In the genomic region with DNA sequence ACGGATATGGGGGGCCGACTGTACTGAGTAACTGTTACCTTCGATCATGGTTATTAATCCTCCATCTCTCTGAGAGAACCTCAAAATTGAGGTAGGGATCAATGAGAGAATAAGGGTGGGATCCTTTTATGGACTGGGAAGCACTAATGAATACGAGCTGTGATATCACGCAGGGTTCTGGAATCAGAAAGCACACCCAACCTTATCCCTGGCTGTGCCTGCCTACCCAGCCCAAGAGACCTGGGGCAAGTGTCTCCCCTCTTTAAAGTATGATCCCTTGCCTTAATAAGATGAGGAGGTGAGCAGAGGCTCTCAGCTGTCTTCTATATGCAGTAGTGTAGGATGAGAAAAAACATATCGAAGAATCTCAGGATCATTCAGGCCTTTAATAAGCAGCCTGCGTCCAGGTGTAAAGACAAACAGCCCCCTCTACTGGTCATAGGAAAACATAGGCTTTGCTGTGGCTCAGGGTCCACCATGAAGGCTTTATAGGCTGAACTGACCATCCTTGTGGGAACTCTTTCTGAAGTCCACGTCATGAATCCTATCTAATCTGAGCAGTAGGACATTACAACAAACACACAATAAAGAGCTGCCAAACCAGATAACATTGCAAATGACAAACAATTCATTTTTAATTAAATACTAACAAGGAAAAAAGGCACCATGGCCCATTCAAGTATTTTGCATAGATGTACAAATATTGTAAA, we compare ENCODE assay signal across 9 cellular contexts. TPM values are rescaled to one million over a fixed set of nuclear protein-coding genes. Genes with fewer than 3 reads are reported as not detected.
DNase-seq lines count a peak whose midpoint lies in the region; ATAC-seq, FAIRE-seq and TF ChIP-seq lines count a peak whose summit lies in the region.
"Had no signal": no experiment of that assay in that cellular context is flagged by ENCODE, and none has a peak within 500 bp of the region (broad histone marks: within the 10 kb centered on the region; RNA-seq: fewer than 3 reads in every experiment).

No MANE protein-coding gene starts in this region.

- H3K79me2 ChIP-seq in OCI-LY7 (ENCODE audit: insufficient read depth, low read depth, low read length) (no peaks in the 10 kb centered on the region), keratinocyte (ENCODE audit: control insufficient read depth, insufficient read depth, low read length) (no peaks in the 10 kb centered on the region)

- no peaks in the 10 kb centered on the region for H3K9me1 ChIP-seq in keratinocyte (ENCODE audit: control insufficient read depth, extremely low read depth, insufficient read depth, low read length)

- peaks cover 6% of the 10 kb centered on the region for H3K4me1 ChIP-seq in HUES48 (ENCODE audit: control insufficient read depth, insufficient read depth, low read length)
- H3K4me1 ChIP-seq in OCI-LY7 (ENCODE audit: insufficient read depth, low read length, poor library complexity, severe bottlenecking) = peaks cover 21% of the 10 kb centered on the region
- H3K4me1 ChIP-seq in keratinocyte (ENCODE audit: control insufficient read depth, extremely low read depth, insufficient read depth, low read length) = no peaks in the 10 kb centered on the region

- no peak overlapping the region for H3K4me3 ChIP-seq in AG04450 (ENCODE audit: low read depth, low read length)
- H3K4me3 ChIP-seq in HUES48 (ENCODE audit: low read depth, low read length) = no peak overlapping the region
- H3K4me3 ChIP-seq in OCI-LY7 (ENCODE audit: low read depth, low read length, poor library complexity, severe bottlenecking) = no peak overlapping the region
- H3K4me3 ChIP-seq in keratinocyte (ENCODE audit: control insufficient read depth in 2 of 3, extremely low read depth in 1 of 3, insufficient read depth in 2 of 3, low read depth in 1 of 3, low read length in 3 of 3) = no peak overlapping the region

- ATAC-seq in stimulated activated naive CD8-positive, alpha-beta T cell treated with anti-CD3 and anti-CD28 coated beads, Interleukin-15, amount 100 ng/mL, for 72 hours = peak; percentile 70
- no peak for ATAC-seq in GM18861 (IDR thresholded peaks at IDR 0.05; ENCODE audit: unreplicated experiment)

- H3K27me3 Mint-ChIP-seq in MCF 10A (ENCODE audit: insufficient read depth, unreplicated experiment) = no peaks in the 10 kb centered on the region
- H3K27me3 Mint-ChIP-seq in stimulated activated naive CD8-positive, alpha-beta T cell treated with anti-CD3 and anti-CD28 coated beads, Interleukin-15, amount 100 ng/mL, for 72 hours = peaks cover 10% of the 10 kb centered on the region

- no peak overlapping the region for H3K4me2 ChIP-seq in OCI-LY7 (ENCODE audit: low read length)
- no peak overlapping the region for H3K4me2 ChIP-seq in keratinocyte (ENCODE audit: control insufficient read depth, extremely low read depth, insufficient read depth, low read depth, low read length)

- BruUV-seq in OCI-LY7 (replicated peaks; lab: Mats Ljungman, UMichigan) = no TSS peak
- no TSS peak for BruUV-seq in MCF 10A (replicated peaks; lab: Mats Ljungman, UMichigan)

- H3K4me1 Mint-ChIP-seq in MCF 10A (ENCODE audit: insufficient read depth, unreplicated experiment) = no peaks in the 10 kb centered on the region
- peaks cover 6% of the 10 kb centered on the region for H3K4me1 Mint-ChIP-seq in stimulated activated naive CD8-positive, alpha-beta T cell treated with anti-CD3 and anti-CD28 coated beads, Interleukin-15, amount 100 ng/mL, for 72 hours

- H4K20me1 ChIP-seq in OCI-LY7 (ENCODE audit: insufficient read depth, low read length) = no peaks in the 10 kb centered on the region
- no peaks in the 10 kb centered on the region for H4K20me1 ChIP-seq in keratinocyte (ENCODE audit: control insufficient read depth, extremely low read depth, insufficient read depth, low read length)

- H3K36me3 ChIP-seq in HUES48 (ENCODE audit: control insufficient read depth, insufficient read depth, low read length) (no peaks in the 10 kb centered on the region), OCI-LY7 (ENCODE audit: insufficient read depth, low read length) (peaks cover 8% of the 10 kb centered on the region), keratinocyte (ENCODE audit: control insufficient read depth in 2 of 2, extremely low read depth in 1 of 2, insufficient read depth in 2 of 2, low read length in 2 of 2) (peaks cover 16 to 29% of the 10 kb centered on the region in 2 experiments)

- H3K9me2 ChIP-seq in OCI-LY7 (ENCODE audit: insufficient read depth, low read length) = no peaks in the 10 kb centered on the region

- DNase-seq in AG04450 (ENCODE audit: low read depth, low spot score) = peak; percentile 37
- peak; percentile 79 for DNase-seq in OCI-LY7 (ENCODE audit: low spot score)
- peak; percentile 93 for DNase-seq in MCF 10A (ENCODE audit: unreplicated experiment)
- DNase-seq in keratinocyte (ENCODE audit: low read depth, low spot score) = no peak
- peak; percentile 35 to 38 for DNase-seq in stimulated activated naive CD8-positive, alpha-beta T cell treated with anti-CD3 and anti-CD28 coated beads, Interleukin-15, amount 100 ng/mL, for 72 hours

- H3K27me3 ChIP-seq in AG04450 (ENCODE audit: control insufficient read depth, insufficient read depth, low read length) (no peaks in the 10 kb centered on the region), HUES48 (ENCODE audit: control insufficient read depth, insufficient read depth, low read length) (no peaks in the 10 kb centered on the region), keratinocyte (ENCODE audit: control insufficient read depth, extremely low read depth, insufficient read depth, low read length) (no peaks in the 10 kb centered on the region)

- H3K27ac ChIP-seq in AG04450 (ENCODE audit: low read depth, low read length) = no peak overlapping the region
- H3K27ac ChIP-seq in HUES48 (ENCODE audit: low read depth, low read length) = peak overlapping the region; percentile 15
- no peak overlapping the region for H3K27ac ChIP-seq in OCI-LY7 (ENCODE audit: low read depth, low read length, poor library complexity, severe bottlenecking)
- H3K27ac ChIP-seq in keratinocyte (ENCODE audit: control insufficient read depth, insufficient read depth, low read length) = no peak overlapping the region

- no peaks in the 10 kb centered on the region for H3K9me3 Mint-ChIP-seq in MCF 10A (ENCODE audit: unreplicated experiment)
- H3K9me3 Mint-ChIP-seq in stimulated activated naive CD8-positive, alpha-beta T cell treated with anti-CD3 and anti-CD28 coated beads, Interleukin-15, amount 100 ng/mL, for 72 hours = no peaks in the 10 kb centered on the region
- H3K9me3 Mint-ChIP-seq: naive thymus-derived CD8-positive, alpha-beta T cell had no signal

- intact Hi-C loops in OCI-LY7 (cut with micrococcal nuclease; ENCODE audit: unreplicated experiment) (loop anchor here (2.0 kb wide), 1 partner anchor 242 kb away; no protein-coding TSS in a partner anchor), MCF 10A (cut with micrococcal nuclease) (loop anchor here (1.0 kb wide), 7 partner anchors 46 to 328 kb away; a partner anchor contains a TSS)

- CTCF ChIA-PET in AG04450 (lab: Charles Lee) = interaction anchor here (0.5 to 7.0 kb wide), 57 partner anchors 8 to 1282 kb away, joined by 3 to 53 read pairs (median 5); a partner anchor contains a TSS
- CTCF ChIA-PET in OCI-LY7 (lab: Charles Lee; ENCODE audit: unreplicated experiment) = interaction anchor here (1.0 kb wide), 1 partner anchor 10 kb away, joined by 3 read pairs; no protein-coding TSS in a partner anchor
- CTCF ChIA-PET in MCF 10A (lab: Yijun Ruan, JAX) = interaction anchor here (0.5 to 28.1 kb wide), 64 partner anchors 8 to 1889 kb away, joined by 3 to 642 read pairs (median 6); a partner anchor contains a TSS

- POLR2A ChIA-PET in AG04450 (lab: Yijun Ruan, JAX) (interaction anchor here (0.7 kb wide), 1 partner anchor 254 kb away, joined by 6 read pairs; a partner anchor contains a TSS), OCI-LY7 (lab: Charles Lee) (interaction anchor here (0.6 to 2.4 kb wide), 2 partner anchors 44 to 111 kb away, joined by 5 to 7 read pairs; no protein-coding TSS in a partner anchor), MCF 10A (lab: Yijun Ruan, JAX) (interaction anchor here (2.8 kb wide), 1 partner anchor 45 kb away, joined by 10 read pairs; no protein-coding TSS in a partner anchor)

- peak; percentile 86 for FAIRE-seq in keratinocyte (lab: Jason Lieb, UNC)

- no peak overlapping the region for H3K4me3 Mint-ChIP-seq in MCF 10A (ENCODE audit: unreplicated experiment)
- H3K4me3 Mint-ChIP-seq in stimulated activated naive CD8-positive, alpha-beta T cell treated with anti-CD3 and anti-CD28 coated beads, Interleukin-15, amount 100 ng/mL, for 72 hours = no peak overlapping the region
- H3K4me3 Mint-ChIP-seq: naive thymus-derived CD8-positive, alpha-beta T cell had no signal

- dilution Hi-C loops in keratinocyte (cut with MboI; ENCODE audit: extremely low pct_ligation_motif_present, low sequenced_read_pairs) = no loop called here

- no peak overlapping the region for H3K27ac Mint-ChIP-seq in MCF 10A (ENCODE audit: low read depth, unreplicated experiment)
- H3K27ac Mint-ChIP-seq in stimulated activated naive CD8-positive, alpha-beta T cell treated with anti-CD3 and anti-CD28 coated beads, Interleukin-15, amount 100 ng/mL, for 72 hours = no peak overlapping the region

- H3K9me3 ChIP-seq in AG04450 (ENCODE audit: control insufficient read depth, insufficient read depth, low read length) (no peaks in the 10 kb centered on the region), HUES48 (ENCODE audit: control insufficient read depth, insufficient read depth, low read length) (no peaks in the 10 kb centered on the region), OCI-LY7 (ENCODE audit: low read length) (no peaks in the 10 kb centered on the region), keratinocyte (ENCODE audit: control insufficient read depth, low read depth, low read length) (no peaks in the 10 kb centered on the region)

- H2AFZ ChIP-seq in OCI-LY7 (ENCODE audit: low read length) (no peak overlapping the region), keratinocyte (ENCODE audit: control insufficient read depth, low read length) (no peak overlapping the region)

- H3K9ac ChIP-seq in HUES48 (ENCODE audit: low read depth, low read length) = no peak overlapping the region
- no peak overlapping the region for H3K9ac ChIP-seq in keratinocyte (ENCODE audit: control insufficient read depth, extremely low read depth, insufficient read depth, low read length)

- H3K36me3 Mint-ChIP-seq in MCF 10A (ENCODE audit: insufficient read depth, unreplicated experiment) = no peaks in the 10 kb centered on the region
- H3K36me3 Mint-ChIP-seq: naive thymus-derived CD8-positive, alpha-beta T cell had no signal

- peak; percentile 84 for TF ChIP-seq CTCF in AG04450 (IDR thresholded peaks at IDR 0.05; ENCODE audit: low read depth, low read length)
- peak; percentile 77 for TF ChIP-seq CTCF in GM12872 (IDR thresholded peaks at IDR 0.05; ENCODE audit: insufficient read depth, low read depth, low read length)
- peak; percentile 91 for TF ChIP-seq CTCF in OCI-LY7 (conservative IDR thresholded peaks at IDR 0.05; ENCODE audit: low read length)
- peak; percentile 97 for TF ChIP-seq CTCF in MCF 10A (IDR thresholded peaks at IDR 0.05; ENCODE audit: unreplicated experiment)
- TF ChIP-seq CTCF in keratinocyte (optimal IDR thresholded peaks at IDR 0.05 in 1 of 3, IDR thresholded peaks at IDR 0.05 in 1 of 3, conservative IDR thresholded peaks at IDR 0.05 in 1 of 3; ENCODE audit: extremely low read depth in 1 of 3, insufficient read depth in 2 of 3, low read length in 3 of 3) = peak; percentile 77 to 82 (median 80)

RNA-seq across cellular contexts. Expression of a gene that starts 16.8 kb away (rescaled TPM):
- 0.20 and 0.32 TPM in 2 replicates for polyA plus RNA-seq in AG04450 (2011; rRNA removed)
- 0.56 and 0.78 TPM in 2 replicates for polyA minus RNA-seq in AG04450 (2011; rRNA and poly(A)+ RNA removed)
- total RNA-seq in OCI-LY7 (2014; rRNA removed; shearing (Covaris generic)) = not detected in 2 replicates
- total RNA-seq in OCI-LY7 (2022) = not detected in 2 replicates
- 0.40 and 0.96 TPM in 2 replicates for total RNA-seq in MCF 10A (2022)
- 8.2 to 12.6 TPM (median 10.3 TPM) in 3 replicates for polyA plus RNA-seq in keratinocyte
- polyA plus RNA-seq in keratinocyte (2011; ENCODE audit: low read depth) = 30.0 TPM
- 9.5 and 13.2 TPM in 2 replicates for polyA plus RNA-seq in keratinocyte (2011; cell fraction: cytosol; rRNA removed)
- 17.8 and 19.2 TPM in 2 replicates for polyA plus RNA-seq in keratinocyte (2011; cell fraction: nucleus; rRNA removed)
- polyA plus RNA-seq in keratinocyte (2012; ENCODE audit: low replicate concordance) = 11.3 and 73.1 TPM in 2 replicates
- 13.3 to 25.7 TPM (median 13.8 TPM) in 3 replicates for polyA minus RNA-seq in keratinocyte
- polyA minus RNA-seq in keratinocyte (2011; cell fraction: cytosol; rRNA and poly(A)+ RNA removed) = 9.4 TPM
- 7.9 and 10.2 TPM in 2 replicates for polyA minus RNA-seq in keratinocyte (2011; cell fraction: nucleus; rRNA and poly(A)+ RNA removed)
- polyA plus RNA-seq: naive thymus-derived CD8-positive, alpha-beta T cell had no signal
